In the genomic region with DNA sequence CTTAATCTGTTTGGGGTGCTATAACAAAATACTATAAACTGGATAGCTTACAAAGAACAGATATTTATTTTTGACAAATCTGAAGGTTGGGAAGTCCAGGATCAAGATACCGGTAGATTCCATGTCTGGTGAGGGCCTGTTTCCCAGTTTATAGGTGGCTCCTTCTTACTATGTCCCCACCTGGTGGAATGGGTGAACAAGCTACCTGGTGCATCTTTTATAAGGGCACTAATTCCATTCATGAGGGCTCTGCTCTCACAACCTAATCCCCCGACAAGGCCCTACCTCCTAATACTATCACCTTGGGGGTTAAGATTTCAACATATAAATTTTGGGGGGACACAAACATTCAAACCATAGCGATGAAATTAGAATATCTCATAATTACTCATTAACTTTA, we compare ENCODE assay signal across 1 cellular context.
TF ChIP-seq lines count a peak whose summit lies in the region.

No MANE protein-coding gene starts in this region.

TF ChIP-seq in GM23338, 12 proteins besides CTCF, POLR2A, EP300 and RAD21 (continued from another document):
- TF ChIP-seq, protein P1, sequence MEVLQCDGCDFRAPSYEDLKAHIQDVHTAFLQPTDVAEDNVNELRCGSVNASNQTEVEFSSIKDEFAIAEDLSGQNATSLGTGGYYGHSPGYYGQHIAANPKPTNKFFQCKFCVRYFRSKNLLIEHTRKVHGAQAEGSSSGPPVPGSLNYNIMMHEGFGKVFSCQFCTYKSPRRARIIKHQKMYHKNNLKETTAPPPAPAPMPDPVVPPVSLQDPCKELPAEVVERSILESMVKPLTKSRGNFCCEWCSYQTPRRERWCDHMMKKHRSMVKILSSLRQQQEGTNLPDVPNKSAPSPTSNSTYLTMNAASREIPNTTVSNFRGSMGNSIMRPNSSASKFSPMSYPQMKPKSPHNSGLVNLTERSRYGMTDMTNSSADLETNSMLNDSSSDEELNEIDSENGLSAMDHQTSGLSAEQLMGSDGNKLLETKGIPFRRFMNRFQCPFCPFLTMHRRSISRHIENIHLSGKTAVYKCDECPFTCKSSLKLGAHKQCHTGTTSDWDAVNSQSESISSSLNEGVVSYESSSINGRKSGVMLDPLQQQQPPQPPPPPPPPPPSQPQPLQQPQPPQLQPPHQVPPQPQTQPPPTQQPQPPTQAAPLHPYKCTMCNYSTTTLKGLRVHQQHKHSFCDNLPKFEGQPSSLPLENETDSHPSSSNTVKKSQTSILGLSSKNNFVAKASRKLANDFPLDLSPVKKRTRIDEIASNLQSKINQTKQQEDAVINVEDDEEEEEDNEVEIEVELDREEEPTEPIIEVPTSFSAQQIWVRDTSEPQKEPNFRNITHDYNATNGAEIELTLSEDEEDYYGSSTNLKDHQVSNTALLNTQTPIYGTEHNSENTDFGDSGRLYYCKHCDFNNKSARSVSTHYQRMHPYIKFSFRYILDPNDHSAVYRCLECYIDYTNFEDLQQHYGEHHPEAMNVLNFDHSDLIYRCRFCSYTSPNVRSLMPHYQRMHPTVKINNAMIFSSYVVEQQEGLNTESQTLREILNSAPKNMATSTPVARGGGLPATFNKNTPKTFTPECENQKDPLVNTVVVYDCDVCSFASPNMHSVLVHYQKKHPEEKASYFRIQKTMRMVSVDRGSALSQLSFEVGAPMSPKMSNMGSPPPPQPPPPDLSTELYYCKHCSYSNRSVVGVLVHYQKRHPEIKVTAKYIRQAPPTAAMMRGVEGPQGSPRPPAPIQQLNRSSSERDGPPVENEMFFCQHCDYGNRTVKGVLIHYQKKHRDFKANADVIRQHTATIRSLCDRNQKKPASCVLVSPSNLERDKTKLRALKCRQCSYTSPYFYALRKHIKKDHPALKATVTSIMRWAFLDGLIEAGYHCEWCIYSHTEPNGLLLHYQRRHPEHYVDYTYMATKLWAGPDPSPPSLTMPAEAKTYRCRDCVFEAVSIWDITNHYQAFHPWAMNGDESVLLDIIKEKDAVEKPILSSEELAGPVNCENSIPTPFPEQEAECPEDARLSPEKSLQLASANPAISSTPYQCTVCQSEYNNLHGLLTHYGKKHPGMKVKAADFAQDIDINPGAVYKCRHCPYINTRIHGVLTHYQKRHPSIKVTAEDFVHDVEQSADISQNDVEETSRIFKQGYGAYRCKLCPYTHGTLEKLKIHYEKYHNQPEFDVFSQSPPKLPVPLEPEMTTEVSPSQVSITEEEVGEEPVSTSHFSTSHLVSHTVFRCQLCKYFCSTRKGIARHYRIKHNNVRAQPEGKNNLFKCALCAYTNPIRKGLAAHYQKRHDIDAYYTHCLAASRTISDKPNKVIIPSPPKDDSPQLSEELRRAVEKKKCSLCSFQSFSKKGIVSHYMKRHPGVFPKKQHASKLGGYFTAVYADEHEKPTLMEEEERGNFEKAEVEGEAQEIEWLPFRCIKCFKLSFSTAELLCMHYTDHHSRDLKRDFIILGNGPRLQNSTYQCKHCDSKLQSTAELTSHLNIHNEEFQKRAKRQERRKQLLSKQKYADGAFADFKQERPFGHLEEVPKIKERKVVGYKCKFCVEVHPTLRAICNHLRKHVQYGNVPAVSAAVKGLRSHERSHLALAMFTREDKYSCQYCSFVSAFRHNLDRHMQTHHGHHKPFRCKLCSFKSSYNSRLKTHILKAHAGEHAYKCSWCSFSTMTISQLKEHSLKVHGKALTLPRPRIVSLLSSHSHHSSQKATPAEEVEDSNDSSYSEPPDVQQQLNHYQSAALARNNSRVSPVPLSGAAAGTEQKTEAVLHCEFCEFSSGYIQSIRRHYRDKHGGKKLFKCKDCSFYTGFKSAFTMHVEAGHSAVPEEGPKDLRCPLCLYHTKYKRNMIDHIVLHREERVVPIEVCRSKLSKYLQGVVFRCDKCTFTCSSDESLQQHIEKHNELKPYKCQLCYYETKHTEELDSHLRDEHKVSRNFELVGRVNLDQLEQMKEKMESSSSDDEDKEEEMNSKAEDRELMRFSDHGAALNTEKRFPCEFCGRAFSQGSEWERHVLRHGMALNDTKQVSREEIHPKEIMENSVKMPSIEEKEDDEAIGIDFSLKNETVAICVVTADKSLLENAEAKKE (CRISPR knock-in tag; IDR thresholded peaks at IDR 0.05): no peak
- TF ChIP-seq EZH2phosphoT487 (IDR thresholded peaks at IDR 0.05; ENCODE audit: unreplicated experiment): no peak
- TF ChIP-seq STAT1 (IDR thresholded peaks at IDR 0.05; ENCODE audit: unreplicated experiment): no peak
- no peak for TF ChIP-seq POLR2AphosphoS5 (IDR thresholded peaks at IDR 0.05; ENCODE audit: low read depth)
- TF ChIP-seq REST (IDR thresholded peaks at IDR 0.05; ENCODE audit: unreplicated experiment): no peak
- TF ChIP-seq NANOG (IDR thresholded peaks at IDR 0.05; ENCODE audit: borderline replicate concordance): no peak
- TF ChIP-seq CREB1 (CRISPR knock-in tag; IDR thresholded peaks at IDR 0.05; ENCODE audit: low read depth): no peak
- no peak for TF ChIP-seq ZNF114 (CRISPR knock-in tag; IDR thresholded peaks at IDR 0.05)
- TF ChIP-seq JUNB (IDR thresholded peaks at IDR 0.05; ENCODE audit: unreplicated experiment): no peak
- no peak for TF ChIP-seq EZH2 (IDR thresholded peaks at IDR 0.05; ENCODE audit: low read depth, unreplicated experiment)
TF ChIP-seq in GM23338: peak in this region for 0.
